16 cellular contexts compared by ENCODE assay signal in the genomic region with DNA sequence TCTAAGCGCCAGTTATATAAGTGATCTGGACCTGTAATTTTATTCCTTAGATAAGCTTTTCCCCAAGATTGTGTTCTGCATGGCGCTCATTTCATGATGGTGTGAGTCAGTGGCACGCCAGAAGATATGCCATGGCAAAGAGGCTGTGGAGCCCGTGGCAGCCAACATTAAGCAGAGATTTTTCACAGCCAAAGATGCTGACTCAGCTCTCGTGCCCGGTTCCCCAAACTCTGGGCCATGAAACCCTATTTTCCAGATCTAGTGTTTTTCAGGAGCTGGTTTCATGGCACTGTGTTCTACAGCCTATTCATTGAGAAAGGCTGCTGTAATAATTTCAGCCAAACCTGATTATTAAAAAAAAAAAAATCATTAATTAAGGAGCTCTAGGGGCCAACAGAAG. TPM values are rescaled to one million over a fixed set of nuclear protein-coding genes. Genes with fewer than 3 reads are reported as not detected.
A peak's percentile ranks its signal among the peaks of the same experiment; 100 is the strongest.
DNase-seq lines count a peak whose midpoint lies in the region; FAIRE-seq and TF ChIP-seq lines count a peak whose summit lies in the region.
"Had no signal": no experiment of that assay in that cellular context is flagged by ENCODE, and none has a peak within 500 bp of the region (broad histone marks: within the 10 kb centered on the region; RNA-seq: fewer than 3 reads in every experiment).

No MANE protein-coding gene starts in this region.

- TF ChIP-seq CTCF in RWPE1 (conservative IDR thresholded peaks at IDR 0.05; ENCODE audit: low read depth), result no peak
- TF ChIP-seq CTCF in bronchial epithelial cell (IDR thresholded peaks at IDR 0.05; ENCODE audit: insufficient read depth, low read length, severe bottlenecking), result no peak
- no peak for TF ChIP-seq CTCF in keratinocyte (optimal IDR thresholded peaks at IDR 0.05 in 1 of 3, IDR thresholded peaks at IDR 0.05 in 1 of 3, conservative IDR thresholded peaks at IDR 0.05 in 1 of 3; ENCODE audit: extremely low read depth in 1 of 3, insufficient read depth in 2 of 3, low read length in 3 of 3)
- no peak for TF ChIP-seq CTCF in smooth muscle cell (IDR thresholded peaks at IDR 0.05; ENCODE audit: borderline replicate concordance, insufficient read depth, poor library complexity, severe bottlenecking)

- DNase-seq in RWPE1 (ENCODE audit: low spot score), result no peak
- DNase-seq in bronchial epithelial cell (ENCODE audit: low read depth), result peak; percentile 22
- DNase-seq in keratinocyte (ENCODE audit: low read depth, low spot score), result no peak
- DNase-seq in small intestine, result peak; percentile 31
- no peak for DNase-seq in hepatic stellate cell (ENCODE audit: low spot score)
- no peak for DNase-seq in activated naive CD4-positive, alpha-beta T cell treated with Interleukin-2 at 50 U/mL for 16 hours
- DNase-seq in smooth muscle cell (lab: John Stamatoyannopoulos, UW; ENCODE audit: unreplicated experiment), result no peak
- DNase-seq: DMS 273 treated with DMSO at 0.1 percent for 48 hours, H9, Karpas-422, NCI-H1417 treated with DMSO at 0.1 percent for 48 hours, NCI-H2029, NCI-H345, NCI-H524 treated with DMSO at 0.1 percent for 48 hours had no signal

- H3K36me3 ChIP-seq in bronchial epithelial cell (ENCODE audit: control insufficient read depth, insufficient read depth, low read length) (no peaks in the 10 kb centered on the region), keratinocyte (ENCODE audit: control insufficient read depth in 2 of 2, extremely low read depth in 1 of 2, insufficient read depth in 2 of 2, low read length in 2 of 2) (no peaks in the 10 kb centered on the region), small intestine (ENCODE audit: control insufficient read depth in 2 of 2, insufficient read depth in 2 of 2, low read length in 2 of 2) (no peaks in the 10 kb centered on the region), smooth muscle cell (ENCODE audit: low read depth) (no peaks in the 10 kb centered on the region)

- H3K79me2 ChIP-seq in keratinocyte (ENCODE audit: control insufficient read depth, insufficient read depth, low read length) (no peaks in the 10 kb centered on the region), smooth muscle cell (ENCODE audit: low read depth) (no peaks in the 10 kb centered on the region)

- H2AFZ ChIP-seq in keratinocyte (ENCODE audit: control insufficient read depth, low read length) (no peak overlapping the region), smooth muscle cell (ENCODE audit: low read depth) (no peak overlapping the region)

- H4K20me1 ChIP-seq in keratinocyte (ENCODE audit: control insufficient read depth, extremely low read depth, insufficient read depth, low read length) (no peaks in the 10 kb centered on the region), smooth muscle cell (ENCODE audit: low read depth) (no peaks in the 10 kb centered on the region)

- H3K9ac ChIP-seq in keratinocyte (ENCODE audit: control insufficient read depth, extremely low read depth, insufficient read depth, low read length), result no peak overlapping the region
- H3K9ac ChIP-seq in smooth muscle cell (ENCODE audit: low read depth), result no peak overlapping the region

- peaks cover 22% of the 10 kb centered on the region for H3K9me3 ChIP-seq in keratinocyte (ENCODE audit: control insufficient read depth, low read depth, low read length)
- no peaks in the 10 kb centered on the region for H3K9me3 ChIP-seq in small intestine (ENCODE audit: control insufficient read depth, low read depth)
- H3K9me3 ChIP-seq in smooth muscle cell (replicated peaks; ENCODE audit: low read depth), result no peaks in the 10 kb centered on the region

- no peaks in the 10 kb centered on the region for H3K9me1 ChIP-seq in keratinocyte (ENCODE audit: control insufficient read depth, extremely low read depth, insufficient read depth, low read length)

- H3K4me2 ChIP-seq in keratinocyte (ENCODE audit: control insufficient read depth, extremely low read depth, insufficient read depth, low read depth, low read length), result peak overlapping the region; percentile 61
- no peak overlapping the region for H3K4me2 ChIP-seq in smooth muscle cell

- H3K27me3 ChIP-seq in bronchial epithelial cell (ENCODE audit: control insufficient read depth, insufficient read depth, low read length) (no peaks in the 10 kb centered on the region), keratinocyte (ENCODE audit: control insufficient read depth, extremely low read depth, insufficient read depth, low read length) (peaks cover 32% of the 10 kb centered on the region), small intestine (ENCODE audit: control insufficient read depth in 2 of 2, insufficient read depth in 2 of 2, low read length in 2 of 2) (no peaks in the 10 kb centered on the region), smooth muscle cell (ENCODE audit: low read depth) (no peaks in the 10 kb centered on the region)

- H3K4me1 ChIP-seq in keratinocyte (ENCODE audit: control insufficient read depth, extremely low read depth, insufficient read depth, low read length) (peaks cover 8% of the 10 kb centered on the region), small intestine (ENCODE audit: control insufficient read depth in 2 of 2, insufficient read depth in 1 of 2, low read depth in 1 of 2, low read length in 1 of 2) (peaks cover 0 to 2% of the 10 kb centered on the region in 2 donors), smooth muscle cell (ENCODE audit: low read depth) (peaks cover 5% of the 10 kb centered on the region)

- POLR2A ChIA-PET in RWPE1 (lab: Yijun Ruan, JAX; ENCODE audit: low non-redundant PET), result no interaction called here

- 41 to 74% (median 42%) methylated on average over 6 of the region's 6 CpGs for WGBS in small intestine, 3 donors
- 87% methylated on average over 6 of the region's 6 CpGs for WGBS in smooth muscle cell (ENCODE audit: low lambda C conversion rate)

- H3K4me3 ChIP-seq in bronchial epithelial cell (ENCODE audit: low read depth, low read length) (no peak overlapping the region), keratinocyte (ENCODE audit: control insufficient read depth in 2 of 3, extremely low read depth in 1 of 3, insufficient read depth in 2 of 3, low read depth in 1 of 3, low read length in 3 of 3) (peak overlapping the region in 2 of 3 experiments; percentile 6 to 47), small intestine (ENCODE audit: low read depth in 1 of 2, low read length in 2 of 2) (no peak overlapping the region), smooth muscle cell (no peak overlapping the region)

- FAIRE-seq in bronchial epithelial cell (lab: Jason Lieb, UNC) (no peak), keratinocyte (lab: Jason Lieb, UNC) (no peak), small intestine (lab: Jason Lieb, UNC) (no peak)
- FAIRE-seq: G401.6 had no signal

- CTCF ChIA-PET in RWPE1 (lab: Yijun Ruan, JAX), result interaction anchor here (0.6 kb wide), 1 partner anchor 227 kb away, joined by 3 read pairs; no protein-coding TSS in a partner anchor

- dilution Hi-C loops in keratinocyte (cut with MboI; ENCODE audit: extremely low pct_ligation_motif_present, low sequenced_read_pairs), result no loop called here

- H3F3A ChIP-seq in smooth muscle cell (ENCODE audit: low read depth), result peaks cover 3% of the 10 kb centered on the region

- peak overlapping the region; percentile 27; the same call in 1 of the 2 replicates for H3K27ac ChIP-seq in RWPE1
- H3K27ac ChIP-seq in keratinocyte (ENCODE audit: control insufficient read depth, insufficient read depth, low read length), result no peak overlapping the region
- no peak overlapping the region for H3K27ac ChIP-seq in small intestine (ENCODE audit: low read depth in 1 of 2, low read length in 1 of 2)
- H3K27ac ChIP-seq in smooth muscle cell (ENCODE audit: low read depth), result no peak overlapping the region

RNA-seq across cellular contexts. Expression of a gene that starts 15.4 kb away (rescaled TPM):
- not detected in 2 replicates for total RNA-seq in bronchial epithelial cell
- polyA plus RNA-seq in keratinocyte, result not detected in 3 replicates
- not detected for polyA plus RNA-seq in keratinocyte (2011; ENCODE audit: low read depth)
- polyA plus RNA-seq in keratinocyte (2011; cell fraction: cytosol; rRNA removed), result not detected in 2 replicates
- polyA plus RNA-seq in keratinocyte (2011; cell fraction: nucleus; rRNA removed), result not detected in 2 replicates
- not detected in 2 replicates for polyA plus RNA-seq in keratinocyte (2012; ENCODE audit: low replicate concordance)
- polyA minus RNA-seq in keratinocyte, result not detected in 3 replicates
- polyA minus RNA-seq in keratinocyte (2011; cell fraction: cytosol; rRNA and poly(A)+ RNA removed), result not detected
- polyA minus RNA-seq in keratinocyte (2011; cell fraction: nucleus; rRNA and poly(A)+ RNA removed), result not detected in 2 replicates
- polyA plus RNA-seq in small intestine, result not detected
- not detected in 2 replicates for total RNA-seq in smooth muscle cell
- polyA plus RNA-seq in smooth muscle cell, result not detected in 2 replicates
- total RNA-seq: H9, MCF 10A had no signal

Comparison
In these comparisons a context has a peak if more than half of its experiments do, and no peak if none do; other contexts are left out.
1. DNase-seq: peak in bronchial epithelial cell (single experiment) and small intestine (single experiment); none in RWPE1 (single experiment), keratinocyte (single experiment), hepatic stellate cell (single experiment), activated naive CD4-positive, alpha-beta T cell treated with Interleukin-2 at 50 U/mL for 16 hours (single experiment) and smooth muscle cell (single experiment).
2. H3K4me3 ChIP-seq: peak in keratinocyte (2 of 3); none in bronchial epithelial cell (single experiment), small intestine (0 of 2) and smooth muscle cell (single experiment).